Comparison of ENCODE assay signal across 9 cellular contexts in the genomic region with DNA sequence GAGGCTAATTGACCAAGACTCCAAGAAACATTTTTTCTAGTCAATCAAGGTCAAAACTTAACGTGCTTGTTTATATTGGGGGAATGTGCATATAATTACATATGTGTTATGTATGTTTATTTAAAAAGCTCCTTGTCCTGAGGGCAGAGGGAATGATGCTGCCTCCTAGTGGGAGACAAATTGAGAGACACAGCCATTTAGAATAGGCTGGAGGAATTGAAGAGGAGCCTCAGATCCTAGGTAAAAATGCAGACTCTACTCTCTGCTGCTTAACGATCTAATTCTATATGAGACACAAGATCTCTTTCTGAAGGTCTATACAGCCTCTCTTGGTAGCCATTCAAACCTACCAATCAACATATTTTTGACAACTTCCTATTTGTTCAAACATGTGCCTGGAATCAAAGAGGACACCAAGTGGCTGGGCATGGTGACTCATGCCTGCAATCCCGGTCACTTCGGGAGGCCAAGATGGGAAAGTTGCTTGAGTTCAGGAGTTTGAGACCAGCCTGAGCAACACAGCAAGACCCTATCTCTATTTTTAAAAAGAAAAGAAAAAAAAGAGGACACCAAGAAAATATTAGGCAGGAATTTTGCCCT.
DNase-seq lines count a peak whose midpoint lies in the region; ATAC-seq, FAIRE-seq and TF ChIP-seq lines count a peak whose summit lies in the region.
"Had no signal": no experiment of that assay in that cellular context is flagged by ENCODE, and none has a peak within 500 bp of the region (broad histone marks: within the 10 kb centered on the region; RNA-seq: fewer than 3 reads in every experiment).

No MANE protein-coding gene starts in this region.

- peaks cover 1 to 2% of the 10 kb centered on the region in 2 donors for H3K4me1 Mint-ChIP-seq in natural killer cell

- peak; percentile 60 for TF ChIP-seq RAD21 in GM12878 (IDR thresholded peaks at IDR 0.05; ENCODE audit: insufficient read depth, low read depth, low read length)

- H3K9me3 ChIP-seq in AG04450 (ENCODE audit: control insufficient read depth, insufficient read depth, low read length) (no peaks in the 10 kb centered on the region), GM12878 (replicated peaks; ENCODE audit: control insufficient read depth, insufficient read depth, low read length) (no peaks in the 10 kb centered on the region), right lobe of liver (no peaks in the 10 kb centered on the region)

- RAD21 ChIA-PET in GM12878 (lab: Charles Lee; ENCODE audit: unreplicated experiment): interaction anchor here (0.9 to 6.4 kb wide), 4 partner anchors 49 to 198 kb away, joined by 3 to 116 read pairs (median 15); no protein-coding TSS in a partner anchor

- 40% methylated on average over 4 of the region's 4 CpGs for WGBS in GM12878 (ENCODE audit: insufficient coverage, insufficient replicate concordance, low lambda C conversion rate, missing lambda C conversion rate)
- 73% methylated on average over 4 of the region's 4 CpGs for WGBS in right lobe of liver (ENCODE audit: insufficient coverage, low coverage, low lambda C conversion rate, missing lambda C conversion rate)

- H3K79me2 ChIP-seq in GM12878 (ENCODE audit: control insufficient read depth, insufficient read depth, low read length): no peaks in the 10 kb centered on the region

- no peak overlapping the region for H3K9ac ChIP-seq in GM12878 (ENCODE audit: control insufficient read depth, insufficient read depth, low read length)

- H3K27ac Mint-ChIP-seq in natural killer cell: no peak overlapping the region

- no peaks in the 10 kb centered on the region for H3K36me3 Mint-ChIP-seq in natural killer cell

- no peaks in the 10 kb centered on the region for H4K20me1 ChIP-seq in GM12878 (ENCODE audit: control insufficient read depth, insufficient read depth)

- POLR2A ChIA-PET in AG04450 (lab: Yijun Ruan, JAX) (no interaction called here), HEK293T (lab: Yijun Ruan, JAX) (interaction anchor here (1.0 to 1.2 kb wide), 3 partner anchors 55 to 197 kb away, joined by 3 read pairs; a partner anchor contains a TSS), GM12878 (lab: Charles Lee) (interaction anchor here (0.5 to 1.5 kb wide), 2 partner anchors 52 to 54 kb away, joined by 3 to 4 read pairs; no protein-coding TSS in a partner anchor)

- peaks cover 12 to 39% of the 10 kb centered on the region in 2 donors for H3K27me3 Mint-ChIP-seq in natural killer cell (ENCODE audit: low read depth in 2 of 2)

- TF ChIP-seq CTCF in AG04450 (IDR thresholded peaks at IDR 0.05; ENCODE audit: low read depth, low read length): peak; percentile 13; the same call in 1 of the 2 replicates
- peak; percentile 25 to 46 (median 35); a peak in 5 of 6 replicates for TF ChIP-seq CTCF in GM12878 (IDR thresholded peaks at IDR 0.05 in 2 of 3, conservative IDR thresholded peaks at IDR 0.05 in 1 of 3; ENCODE audit: control insufficient read depth in 2 of 3, extremely low read depth in 1 of 3, insufficient read depth in 1 of 3, low read depth in 3 of 3, low read length in 3 of 3)
- TF ChIP-seq CTCF in right lobe of liver (IDR thresholded peaks at IDR 0.05): peak; percentile 4 to 25 (median 20)
- TF ChIP-seq CTCF in natural killer cell (IDR thresholded peaks at IDR 0.05): no peak

- SMC1A ChIA-PET in GM12878 (lab: Charles Lee; ENCODE audit: uncharacterized antibody, unreplicated experiment): interaction anchor here (0.7 to 5.8 kb wide), 8 partner anchors 15 to 198 kb away, joined by 3 to 108 read pairs (median 6); no protein-coding TSS in a partner anchor

- H3K36me3 ChIP-seq in GM12878 (ENCODE audit: control insufficient read depth in 2 of 2, insufficient read depth in 2 of 2, low read length in 1 of 2) (no peaks in the 10 kb centered on the region), right lobe of liver (no peaks in the 10 kb centered on the region)

- TF ChIP-seq POLR2A in GM12878 (IDR thresholded peaks at IDR 0.05; ENCODE audit: low read depth, low read length): no peak
- no peak for TF ChIP-seq POLR2A in right lobe of liver (IDR thresholded peaks at IDR 0.05)

- no peak for TF ChIP-seq EP300 in GM12878 (IDR thresholded peaks at IDR 0.05; ENCODE audit: borderline replicate concordance in 1 of 2, control insufficient read depth in 1 of 2, low read depth in 2 of 2, low read length in 2 of 2)

- H3K4me3 Mint-ChIP-seq in natural killer cell: no peak overlapping the region

- CTCF ChIA-PET in AG04450 (lab: Charles Lee) (interaction anchor here (1.0 to 2.7 kb wide), 2 partner anchors 53 to 55 kb away, joined by 4 to 10 read pairs; no protein-coding TSS in a partner anchor), HEK293T (lab: Yijun Ruan, JAX) (interaction anchor here (0.8 to 1.6 kb wide), 5 partner anchors 10 to 57 kb away, joined by 3 to 13 read pairs (median 4); no protein-coding TSS in a partner anchor), GM12878 (lab: Yijun Ruan, JAX) (interaction anchor here (0.6 to 6.4 kb wide), 14 partner anchors 9 to 201 kb away, joined by 3 to 159 read pairs (median 4); no protein-coding TSS in a partner anchor)

- no TSS peak for BruUV-seq in GM12878 (replicated peaks; lab: Mats Ljungman, UMichigan)

- DNase-seq in AG04450 (ENCODE audit: low read depth, low spot score) (no peak), HEK293T (ENCODE audit: extremely low spot score) (peak; percentile 26), GM12878 (ENCODE audit: low read depth, low spot score) (no peak), right lobe of liver (no peak), natural killer cell (no peak), COR-L47 (lab: John Stamatoyannopoulos, UW) (no peak), hepatic stellate cell (ENCODE audit: low spot score) (no peak), NCI-H446 (lab: John Stamatoyannopoulos, UW) (no peak)
- DNase-seq: NCI-H510A had no signal

- in situ Hi-C loops in GM12878 (cut with MboI): no loop called here

- ATAC-seq in GM12878 (peak; percentile 32; the same call in 1 of the 3 replicates), right lobe of liver (peak in 2 of 4 donors; percentile 17 to 46), natural killer cell (no peak)

- no peak overlapping the region for H2AFZ ChIP-seq in GM12878 (ENCODE audit: control insufficient read depth, low read depth, low read length)

- H3K4me1 ChIP-seq in GM12878 (ENCODE audit: control insufficient read depth, insufficient read depth, low read length) (no peaks in the 10 kb centered on the region), right lobe of liver (no peaks in the 10 kb centered on the region)

- H3K27me3 ChIP-seq in AG04450 (ENCODE audit: control insufficient read depth, insufficient read depth, low read length): no peaks in the 10 kb centered on the region
- peaks cover 0 to 3% of the 10 kb centered on the region in 2 experiments; a peak in 1 of 4 replicates for H3K27me3 ChIP-seq in GM12878 (replicated peaks in 1 of 2; ENCODE audit: control insufficient read depth in 2 of 2, insufficient read depth in 2 of 2, low read length in 1 of 2)
- no peaks in the 10 kb centered on the region for H3K27me3 ChIP-seq in right lobe of liver

- no peak for FAIRE-seq in GM12878 (lab: Jason Lieb, UNC)

- no peaks in the 10 kb centered on the region for H3K9me3 Mint-ChIP-seq in natural killer cell

- no peak overlapping the region for H3K4me2 ChIP-seq in GM12878 (ENCODE audit: control insufficient read depth, insufficient read depth)

- intact Hi-C loops in GM12878 (cut with micrococcal nuclease; ENCODE audit: unreplicated experiment) (loop anchor here (2.0 kb wide), 1 partner anchor 55 kb away; no protein-coding TSS in a partner anchor), right lobe of liver (cut with DNase I) (no loop called here), natural killer cell (cut with micrococcal nuclease) (no loop called here)

- H3K27ac ChIP-seq in AG04450 (ENCODE audit: low read depth, low read length) (no peak overlapping the region), GM12878 (ENCODE audit: control insufficient read depth, insufficient read depth) (no peak overlapping the region), right lobe of liver (no peak overlapping the region)

- H3K4me3 ChIP-seq in AG04450 (ENCODE audit: low read depth, low read length) (no peak overlapping the region), GM12878 (no peak overlapping the region), right lobe of liver (no peak overlapping the region)

TF ChIP-seq in HEK293T, 16 proteins besides CTCF, POLR2A, EP300 and RAD21:
- no peak for TF ChIP-seq L3MBTL2 (conservative IDR thresholded peaks at IDR 0.05)
- no peak for TF ChIP-seq FOXA1 (IDR thresholded peaks at IDR 0.05)
- no peak for TF ChIP-seq LEF1 (IDR thresholded peaks at IDR 0.05; ENCODE audit: borderline replicate concordance)
- no peak for TF ChIP-seq FOXM1 (IDR thresholded peaks at IDR 0.05; ENCODE audit: borderline replicate concordance)
- TF ChIP-seq CTBP1 (IDR thresholded peaks at IDR 0.05; ENCODE audit: borderline replicate concordance): no peak

TF ChIP-seq in GM12878, 131 proteins besides CTCF, POLR2A, EP300 and RAD21:
- TF ChIP-seq SMC3 (IDR thresholded peaks at IDR 0.05; ENCODE audit: borderline replicate concordance, low read length) (peak; percentile 58; the same call in 1 of the 2 replicates), SP1 (IDR thresholded peaks at IDR 0.05; ENCODE audit: low read depth, low read length) (no peak)
TF ChIP-seq in GM12878: peak in this region for 1.
